Comparison of ENCODE assay signal across 7 cellular contexts in genomic region chrX:153260471-153260870, GRCh38.
DNase-seq lines count a peak whose midpoint lies in the region; ATAC-seq, FAIRE-seq and TF ChIP-seq lines count a peak whose summit lies in the region.
"Not testable (repeated sequence)": the region's sequence is repeated elsewhere in the genome, so short reads cannot be mapped to it uniquely, and the experiment has no call there.

No MANE protein-coding gene starts in this region.

- not testable (repeated sequence) for H3K27me3 ChIP-seq in GM23338 (ENCODE audit: insufficient read depth); Panc1 (ENCODE audit: control insufficient read depth, insufficient read depth, low read length); GM12878 (replicated peaks in 1 of 2; ENCODE audit: control insufficient read depth in 2 of 2, insufficient read depth in 2 of 2, low read length in 1 of 2); gastroesophageal sphincter; HepG2 (ENCODE audit: control insufficient read depth in 1 of 2, insufficient read depth in 2 of 2, low read length in 2 of 2)

- SMC1A ChIA-PET in GM12878 (lab: Charles Lee; ENCODE audit: uncharacterized antibody, unreplicated experiment): not testable (repeated sequence)

- CTCF ChIA-PET in Panc1 (lab: Charles Lee); activated CD4-positive, alpha-beta T cell treated with anti-CD3 and anti-CD28 coated beads for 36 hours (lab: Charles Lee); GM12878 (lab: Yijun Ruan, JAX); HepG2 (lab: Yijun Ruan, JAX; ENCODE audit: low intra/inter-chr PET ratio, low total read pairs): not testable (repeated sequence)

- not testable (repeated sequence) for H3K9ac ChIP-seq in GM12878 (ENCODE audit: control insufficient read depth, insufficient read depth, low read length); HepG2 (ENCODE audit: insufficient read depth, low read depth, low read length)

- not testable (repeated sequence) for TF ChIP-seq CTCF in GM23338 (conservative IDR thresholded peaks at IDR 0.05; ENCODE audit: low read depth in 2 of 2); Panc1 (IDR thresholded peaks at IDR 0.05); GM12878 (IDR thresholded peaks at IDR 0.05 in 2 of 3, conservative IDR thresholded peaks at IDR 0.05 in 1 of 3; ENCODE audit: control insufficient read depth in 2 of 3, extremely low read depth in 1 of 3, insufficient read depth in 1 of 3, low read depth in 3 of 3, low read length in 3 of 3); gastroesophageal sphincter (IDR thresholded peaks at IDR 0.05); HepG2 (CRISPR knock-in tag; IDR thresholded peaks at IDR 0.05); omental fat pad (IDR thresholded peaks at IDR 0.05)

- in situ Hi-C loops in Panc1 (cut with HindIII; ENCODE audit: low pct_unique_long_range_greater_than_20kb, low sequenced_read_pairs); GM12878 (cut with MboI); HepG2 (cut with HindIII; ENCODE audit: extremely low pct_ligation_motif_present, low pct_unique_long_range_greater_than_20kb): not testable (repeated sequence)

- not testable (repeated sequence) for H3K79me2 ChIP-seq in GM23338 (replicated peaks; ENCODE audit: insufficient read depth); GM12878 (ENCODE audit: control insufficient read depth, insufficient read depth, low read length); HepG2 (ENCODE audit: insufficient read depth, low read length)

- not testable (repeated sequence) for H3K4me3 Mint-ChIP-seq in GM23338; activated CD4-positive, alpha-beta T cell treated with anti-CD3 and anti-CD28 coated beads for 36 hours

- H3K9me3 Mint-ChIP-seq in GM23338; activated CD4-positive, alpha-beta T cell treated with anti-CD3 and anti-CD28 coated beads for 36 hours (ENCODE audit: low read depth): not testable (repeated sequence)

- no CpG with 5 or more reads among the region's 4 CpGs for WGBS in GM12878 (ENCODE audit: insufficient coverage, insufficient replicate concordance, low lambda C conversion rate, missing lambda C conversion rate)
- no CpG with 5 or more reads among the region's 4 CpGs for WGBS in gastroesophageal sphincter (ENCODE audit: low coverage in 1 of 2), 2 donors
- no CpG with 5 or more reads among the region's 4 CpGs for whole genome bisulfite sequencing in HepG2 (ENCODE audit: low lambda C conversion rate)

- RAD21 ChIA-PET in GM12878 (lab: Charles Lee; ENCODE audit: unreplicated experiment): not testable (repeated sequence)

- H2AFZ ChIP-seq in GM23338; GM12878 (ENCODE audit: control insufficient read depth, low read depth, low read length); HepG2 (ENCODE audit: low read length): not testable (repeated sequence)

- not testable (repeated sequence) for H3K36me3 Mint-ChIP-seq in GM23338 (ENCODE audit: low read depth); activated CD4-positive, alpha-beta T cell treated with anti-CD3 and anti-CD28 coated beads for 36 hours (ENCODE audit: low read depth)

- not testable (repeated sequence) for DNase-seq in GM23338 (ENCODE audit: low spot score); Panc1 (ENCODE audit: low read depth, low spot score); activated CD4-positive, alpha-beta T cell treated with anti-CD3 and anti-CD28 coated beads for 36 hours; GM12878 (ENCODE audit: low read depth, low spot score); HepG2 (ENCODE audit: low spot score); omental fat pad (ENCODE audit: low spot score)

- intact Hi-C loops in Panc1 (cut with micrococcal nuclease; ENCODE audit: unreplicated experiment); activated CD4-positive, alpha-beta T cell treated with anti-CD3 and anti-CD28 coated beads for 36 hours (cut with DNase I, micrococcal nuclease); GM12878 (cut with micrococcal nuclease; ENCODE audit: unreplicated experiment); HepG2 (cut with micrococcal nuclease; ENCODE audit: unreplicated experiment): not testable (repeated sequence)

- not testable (repeated sequence) for H3K4me2 ChIP-seq in GM23338; GM12878 (ENCODE audit: control insufficient read depth, insufficient read depth); HepG2 (ENCODE audit: low read depth, low read length)

- not testable (repeated sequence) for H3K27ac ChIP-seq in GM23338 (ENCODE audit: low read depth); Panc1 (ENCODE audit: low read length); GM12878 (ENCODE audit: control insufficient read depth, insufficient read depth); gastroesophageal sphincter; HepG2 (ENCODE audit: extremely low read length, insufficient read depth, low read length)

- H3K4me3 ChIP-seq in GM23338; Panc1 (ENCODE audit: low read depth in 2 of 2, low read length in 2 of 2); GM12878; gastroesophageal sphincter; HepG2 (replicated peaks in 1 of 3; ENCODE audit: insufficient read depth in 1 of 3, low read depth in 2 of 3, low read length in 3 of 3): not testable (repeated sequence)

- not testable (repeated sequence) for TF ChIP-seq POLR2A in GM12878 (IDR thresholded peaks at IDR 0.05; ENCODE audit: low read depth, low read length); gastroesophageal sphincter (IDR thresholded peaks at IDR 0.05); HepG2 (IDR thresholded peaks at IDR 0.05; ENCODE audit: insufficient read depth in 1 of 2, low read depth in 2 of 2, low read length in 2 of 2)

- not testable (repeated sequence) for H3F3A ChIP-seq in GM23338 (replicated peaks; ENCODE audit: low read depth)

- ATAC-seq in GM23338 (peak; percentile 65), Panc1 (peak; percentile 76), GM12878 (peak; percentile 52; the same call in 1 of the 3 replicates), gastroesophageal sphincter (peak; percentile 43), HepG2 (peak; percentile 44; the same call in 1 of the 3 replicates), omental fat pad (ENCODE audit: low FRiP score) (peak; percentile 14)
- peak; percentile 53 for ATAC-seq in activated CD4-positive, alpha-beta T cell treated with anti-CD3 and anti-CD28 coated beads for 36 hours

- H3K9me2 ChIP-seq in GM23338 (ENCODE audit: insufficient read depth): not testable (repeated sequence)

- not testable (repeated sequence) for H3K36me3 ChIP-seq in GM23338 (ENCODE audit: insufficient read depth); Panc1 (ENCODE audit: control insufficient read depth, insufficient read depth, low read length); GM12878 (ENCODE audit: control insufficient read depth in 2 of 2, insufficient read depth in 2 of 2, low read length in 1 of 2); gastroesophageal sphincter; HepG2 (replicated peaks in 1 of 2; ENCODE audit: control insufficient read depth in 1 of 2, insufficient read depth in 2 of 2, low read length in 2 of 2)

- not testable (repeated sequence) for H4K20me1 ChIP-seq in GM23338 (replicated peaks; ENCODE audit: insufficient read depth); GM12878 (ENCODE audit: control insufficient read depth, insufficient read depth); HepG2 (ENCODE audit: insufficient read depth, low read length)

- H3K27me3 Mint-ChIP-seq in GM23338 (ENCODE audit: insufficient read depth, low read depth, poor library complexity); activated CD4-positive, alpha-beta T cell treated with anti-CD3 and anti-CD28 coated beads for 36 hours: not testable (repeated sequence)

- TF ChIP-seq RAD21 in GM12878 (IDR thresholded peaks at IDR 0.05; ENCODE audit: insufficient read depth, low read depth, low read length); HepG2 (CRISPR knock-in tag; IDR thresholded peaks at IDR 0.05): not testable (repeated sequence)

- H3K4me1 ChIP-seq in GM23338 (ENCODE audit: insufficient read depth); Panc1 (ENCODE audit: control insufficient read depth, insufficient read depth, low read length); GM12878 (ENCODE audit: control insufficient read depth, insufficient read depth, low read length); gastroesophageal sphincter; HepG2 (ENCODE audit: insufficient read depth, low read length): not testable (repeated sequence)

- not testable (repeated sequence) for BruUV-seq in Panc1 (replicated peaks; lab: Mats Ljungman, UMichigan); GM12878 (replicated peaks; lab: Mats Ljungman, UMichigan); HepG2 (replicated peaks; lab: Mats Ljungman, UMichigan)

- not testable (repeated sequence) for H3K4me1 Mint-ChIP-seq in GM23338; activated CD4-positive, alpha-beta T cell treated with anti-CD3 and anti-CD28 coated beads for 36 hours

- FAIRE-seq in GM12878 (lab: Jason Lieb, UNC); HepG2 (lab: Jason Lieb, UNC): not testable (repeated sequence)

- POLR2A ChIA-PET in Panc1 (lab: Charles Lee); activated CD4-positive, alpha-beta T cell treated with anti-CD3 and anti-CD28 coated beads for 36 hours (lab: Charles Lee); GM12878 (lab: Charles Lee); HepG2 (lab: Yijun Ruan, JAX): not testable (repeated sequence)

- not testable (repeated sequence) for H3K9me3 ChIP-seq in Panc1 (ENCODE audit: control insufficient read depth, insufficient read depth, low read depth, low read length); GM12878 (replicated peaks; ENCODE audit: control insufficient read depth, insufficient read depth, low read length); gastroesophageal sphincter; HepG2 (ENCODE audit: low read length)

- TF ChIP-seq EP300 in GM12878 (IDR thresholded peaks at IDR 0.05; ENCODE audit: borderline replicate concordance in 1 of 2, control insufficient read depth in 1 of 2, low read depth in 2 of 2, low read length in 2 of 2); gastroesophageal sphincter (IDR thresholded peaks at IDR 0.05); HepG2 (IDR thresholded peaks at IDR 0.05; ENCODE audit: low read depth in 2 of 2, low read length in 2 of 2); HepG2 (CRISPR knock-in tag; IDR thresholded peaks at IDR 0.05; ENCODE audit: borderline replicate concordance): not testable (repeated sequence)

- not testable (repeated sequence) for H3K27ac Mint-ChIP-seq in GM23338; activated CD4-positive, alpha-beta T cell treated with anti-CD3 and anti-CD28 coated beads for 36 hours

Comparison
In these comparisons a context has a peak if more than half of its experiments do, and no peak if none do; other contexts are left out.
1. ATAC-seq: peak in every context shown above with its lines; median percentile 76 in Panc1; 65 in GM23338; 53 in activated CD4-positive, alpha-beta T cell treated with anti-CD3 and anti-CD28 coated beads for 36 hours; 52 in GM12878; 44 in HepG2; 43 in gastroesophageal sphincter; 14 in omental fat pad.